24 cellular contexts compared by ENCODE assay signal in genomic region chr5:119445544-119445943, GRCh38.
"Had no signal": no experiment of that assay in that cellular context is flagged by ENCODE, and none has a peak within 500 bp of the region (broad histone marks: within the 10 kb centered on the region; RNA-seq: fewer than 3 reads in every experiment).

No MANE protein-coding gene starts in this region.

- ATAC-seq: activated CD4-positive, alpha-beta T cell treated with anti-CD3 and anti-CD28 coated beads for 36 hours; activated T-helper 17 cell treated with anti-CD3 and anti-CD28 coated beads, Interleukin-2, amount 50 U/mL, for 72 hours had no signal

- H3K36me3 Mint-ChIP-seq: activated naive CD8-positive, alpha-beta T cell had no signal

- DNase-seq: activated CD4-positive, alpha-beta memory T cell treated with anti-CD3 and anti-CD28 coated beads, Interleukin-2, amount 10 ng/mL, durations not matched to agents 7 days and 5 days; activated CD4-positive, alpha-beta T cell treated with anti-CD3 and anti-CD28 coated beads for 36 hours; activated CD4-positive, alpha-beta T cell treated with anti-CD3 and anti-CD28 coated beads, Interleukin-2, amount 50 U/mL, for 1 hour; activated gamma-delta T cell; activated naive CD4-positive, alpha-beta T cell treated with anti-CD3 and anti-CD28 coated beads for 36 hours; activated T-cell treated with anti-CD3 and anti-CD28 coated beads for 4 hours; activated T-cell treated with anti-CD3 and anti-CD28 coated beads, Interleukin-2, amount 50 U/mL, for 48 hours; brain microvascular endothelial cell; MM.1S; NCI-H1105; NCI-H1436; NCI-H1694 treated with DMSO at 0.1 percent for 48 hours; NCI-H2029 treated with DMSO at 0.1 percent for 48 hours; NCI-H345; NCI-H510A; Peyer's patch; Right ventricle myocardium superior; SJCRH30; SK-N-SH; T-helper 1 cell had no signal

- H3K4me1 Mint-ChIP-seq: activated CD4-positive, alpha-beta memory T cell treated with anti-CD3 and anti-CD28 coated beads, Interleukin-2, amount 10 ng/mL, durations not matched to agents 7 days and 5 days; activated CD4-positive, alpha-beta T cell treated with anti-CD3 and anti-CD28 coated beads for 36 hours; activated T-helper 17 cell treated with anti-CD3 and anti-CD28 coated beads, Interleukin-2, amount 50 U/mL, for 72 hours had no signal

- H3K4me1 ChIP-seq: Peyer's patch, SJCRH30 had no signal

- H3K9me3 ChIP-seq: SJCRH30, SK-N-SH had no signal

- H3K9me3 Mint-ChIP-seq: activated T-helper 17 cell treated with anti-CD3 and anti-CD28 coated beads, Interleukin-2, amount 50 U/mL, for 72 hours had no signal

- H3K27ac Mint-ChIP-seq: activated CD4-positive, alpha-beta memory T cell treated with anti-CD3 and anti-CD28 coated beads, Interleukin-2, amount 10 ng/mL, durations not matched to agents 7 days and 5 days; activated CD4-positive, alpha-beta T cell treated with anti-CD3 and anti-CD28 coated beads for 36 hours; activated naive CD4-positive, alpha-beta T cell treated with anti-CD3 and anti-CD28 coated beads for 36 hours; activated naive CD8-positive, alpha-beta T cell; activated T-helper 17 cell treated with anti-CD3 and anti-CD28 coated beads, Interleukin-2, amount 50 U/mL, for 72 hours had no signal

- H3K36me3 ChIP-seq: brain microvascular endothelial cell, Peyer's patch, SJCRH30 had no signal

- H3K27me3 Mint-ChIP-seq: activated naive CD8-positive, alpha-beta T cell; activated T-helper 17 cell treated with anti-CD3 and anti-CD28 coated beads, Interleukin-2, amount 50 U/mL, for 72 hours had no signal

- H3K27me3 ChIP-seq: brain microvascular endothelial cell, Peyer's patch, SJCRH30 had no signal

- H3K4me3 Mint-ChIP-seq: activated CD4-positive, alpha-beta memory T cell treated with anti-CD3 and anti-CD28 coated beads, Interleukin-2, amount 10 ng/mL, durations not matched to agents 7 days and 5 days; activated CD4-positive, alpha-beta T cell treated with anti-CD3 and anti-CD28 coated beads for 36 hours; activated naive CD4-positive, alpha-beta T cell treated with anti-CD3 and anti-CD28 coated beads for 36 hours; activated naive CD8-positive, alpha-beta T cell; activated T-helper 17 cell treated with anti-CD3 and anti-CD28 coated beads, Interleukin-2, amount 50 U/mL, for 72 hours had no signal

- H3K27ac ChIP-seq: brain microvascular endothelial cell, Peyer's patch, RWPE1, SJCRH30, VCaP had no signal

- H3K9ac ChIP-seq: SK-N-SH had no signal

- H3K4me3 ChIP-seq: Peyer's patch, SJCRH30 had no signal

- H3K4me2 ChIP-seq: SK-N-SH had no signal
